ENCODE assay signal across 8 cellular contexts in genomic region chr19:17860331-17860992, GRCh38. TPM values are rescaled to one million over a fixed set of nuclear protein-coding genes. Genes with fewer than 3 reads are reported as not detected.
DNase-seq lines count a peak whose midpoint lies in the region; ATAC-seq, FAIRE-seq and TF ChIP-seq lines count a peak whose summit lies in the region.

No MANE protein-coding gene starts in this region.

- peaks cover 53% of the 10 kb centered on the region for H4K20me1 ChIP-seq in HepG2 (ENCODE audit: insufficient read depth, low read length)

- no peak for TF ChIP-seq RAD21 in HepG2 (CRISPR knock-in tag; IDR thresholded peaks at IDR 0.05)

- in situ Hi-C loops in HepG2 (cut with HindIII; ENCODE audit: extremely low pct_ligation_motif_present, low pct_unique_long_range_greater_than_20kb) (no loop called here), transverse colon (cut with MboI; ENCODE audit: low pct_ligation_motif_present in 1 of 4, low pct_unique_long_range_greater_than_20kb in 1 of 4, low sequenced_read_pairs in 3 of 4) (loop anchor here in 2 of 4 donors (10.0 to 25.0 kb wide), 3 partner anchors 127 to 148 kb away; partner anchors contain the start of gene MAP1S (in 1 of the 2))

- peak overlapping the region; percentile 100 for H3K27ac Mint-ChIP-seq in activated naive CD4-positive, alpha-beta T cell treated with anti-CD3 and anti-CD28 coated beads, Interleukin-2, amount 50 U/mL, for 24 hours

- POLR2A ChIA-PET in HepG2 (lab: Yijun Ruan, JAX) = interaction anchor here (1.2 to 2.2 kb wide), 8 partner anchors 12 to 255 kb away, joined by 3 to 49 read pairs (median 13); partner anchors contain the start of genes B3GNT3, CCDC124 and JAK3

- CTCF ChIA-PET in HepG2 (lab: Yijun Ruan, JAX; ENCODE audit: low intra/inter-chr PET ratio, low total read pairs) = no interaction called here

- no peaks in the 10 kb centered on the region for H3K9me3 ChIP-seq in HepG2 (ENCODE audit: low read length)
- H3K9me3 ChIP-seq in transverse colon = no peaks in the 10 kb centered on the region

- TF ChIP-seq EP300 in HepG2 (IDR thresholded peaks at IDR 0.05; ENCODE audit: low read depth in 2 of 2, low read length in 2 of 2) (no peak), HepG2 (CRISPR knock-in tag; IDR thresholded peaks at IDR 0.05; ENCODE audit: borderline replicate concordance) (no peak), transverse colon (IDR thresholded peaks at IDR 0.05; ENCODE audit: low read depth) (no peak)

- no peaks in the 10 kb centered on the region for H3K27me3 Mint-ChIP-seq in activated naive CD4-positive, alpha-beta T cell treated with anti-CD3 and anti-CD28 coated beads, Interleukin-2, amount 50 U/mL, for 24 hours

- no peak overlapping the region for H2AFZ ChIP-seq in HepG2 (ENCODE audit: low read length)

- TF ChIP-seq POLR2A in HepG2 (IDR thresholded peaks at IDR 0.05; ENCODE audit: insufficient read depth in 1 of 2, low read depth in 2 of 2, low read length in 2 of 2) (peak in 1 of 2 experiments; percentile 26; a peak in 1 of 4 replicates), transverse colon (IDR thresholded peaks at IDR 0.05) (no peak)

- BruUV-seq in HepG2 (replicated peaks; lab: Mats Ljungman, UMichigan) = TSS peak; percentile 72

- peak overlapping the region; percentile 79 for H3K27ac ChIP-seq in adipose tissue (ENCODE audit: low read depth, low read length)
- H3K27ac ChIP-seq in HepG2 (ENCODE audit: extremely low read length, insufficient read depth, low read length) = peak overlapping the region; percentile 82
- H3K27ac ChIP-seq in transverse colon = peak overlapping the region; percentile 90 to 95 (median 92)

- H3K27me3 ChIP-seq in HepG2 (ENCODE audit: control insufficient read depth in 1 of 2, insufficient read depth in 2 of 2, low read length in 2 of 2) (no peaks in the 10 kb centered on the region; a peak in 1 of 5 replicates), transverse colon (no peaks in the 10 kb centered on the region)

- intact Hi-C loops in HepG2 (cut with micrococcal nuclease; ENCODE audit: unreplicated experiment) (no loop called here), transverse colon (cut with DNase I; ENCODE audit: low total_unique reads) (no loop called here)

- H3K4me3 Mint-ChIP-seq in activated naive CD4-positive, alpha-beta T cell treated with anti-CD3 and anti-CD28 coated beads, Interleukin-2, amount 50 U/mL, for 24 hours = peak overlapping the region; percentile 92

- H3K9ac ChIP-seq in HepG2 (ENCODE audit: insufficient read depth, low read depth, low read length) = peak overlapping the region; percentile 99

- peak overlapping the region; percentile 82 for H3K4me2 ChIP-seq in HepG2 (ENCODE audit: low read depth, low read length)

- peaks cover 28% of the 10 kb centered on the region for H3K4me1 Mint-ChIP-seq in activated naive CD4-positive, alpha-beta T cell treated with anti-CD3 and anti-CD28 coated beads, Interleukin-2, amount 50 U/mL, for 24 hours

- peak overlapping the region; percentile 91 to 97 (median 96) for H3K4me3 ChIP-seq in HepG2 (replicated peaks in 1 of 3; ENCODE audit: insufficient read depth in 1 of 3, low read depth in 2 of 3, low read length in 3 of 3)
- peak overlapping the region; percentile 89 to 97 (median 93) for H3K4me3 ChIP-seq in transverse colon

- no peaks in the 10 kb centered on the region for H3K9me3 Mint-ChIP-seq in activated naive CD4-positive, alpha-beta T cell treated with anti-CD3 and anti-CD28 coated beads, Interleukin-2, amount 50 U/mL, for 24 hours

- DNase-seq in activated naive CD4-positive, alpha-beta T cell treated with anti-CD3 and anti-CD28 coated beads, Interleukin-2, amount 50 U/mL, for 16 hours = no peak
- DNase-seq in HepG2 (ENCODE audit: low spot score) (no peak), transverse colon (no peak), middle frontal gyrus (ENCODE audit: extremely low spot score, low spot score) (no peak), NCI-H2081 treated with DMSO at 0.1 percent for 48 hours (lab: John Stamatoyannopoulos, UW) (no peak)

- H3K36me3 ChIP-seq in HepG2 (replicated peaks in 1 of 2; ENCODE audit: control insufficient read depth in 1 of 2, insufficient read depth in 2 of 2, low read length in 2 of 2) (peaks cover 14 to 33% of the 10 kb centered on the region in 2 experiments), transverse colon (peaks cover 0 to 23% (median 10%) of the 10 kb centered on the region in 4 donors)

- peaks cover 28% of the 10 kb centered on the region for H3K36me3 Mint-ChIP-seq in activated naive CD4-positive, alpha-beta T cell treated with anti-CD3 and anti-CD28 coated beads, Interleukin-2, amount 50 U/mL, for 24 hours

- WGBS in adipose tissue, 3 donors = 0 to 1% (median 1%) methylated on average over 22 of the region's 22 CpGs
- 2% methylated on average over 20 of the region's 22 CpGs for whole genome bisulfite sequencing in HepG2 (ENCODE audit: low lambda C conversion rate)
- 2 to 3% methylated on average over 8 to 22 of the region's 22 CpGs for WGBS in transverse colon (ENCODE audit: low coverage in 1 of 2), 2 donors

- H3K79me2 ChIP-seq in HepG2 (ENCODE audit: insufficient read depth, low read length) = peaks cover 27% of the 10 kb centered on the region

- no peak for FAIRE-seq in HepG2 (lab: Jason Lieb, UNC)

- TF ChIP-seq CTCF in HepG2 (CRISPR knock-in tag; IDR thresholded peaks at IDR 0.05) (no peak), transverse colon (IDR thresholded peaks at IDR 0.05) (no peak)

- H3K4me1 ChIP-seq in HepG2 (ENCODE audit: insufficient read depth, low read length) (peaks cover 22% of the 10 kb centered on the region), transverse colon (peaks cover 9 to 53% (median 25%) of the 10 kb centered on the region in 4 donors)

- ATAC-seq in HepG2 (no peak), HG03280 (IDR thresholded peaks at IDR 0.05; ENCODE audit: unreplicated experiment) (no peak)

RNA-seq across cellular contexts. Expression of gene RPL18A, which starts 0.8 kb away (rescaled TPM):
- polyA plus RNA-seq in adipose tissue (1,000 to 10,000 TPM; 2,749 to 3,693 (median 2,955) TPM), HepG2 (2011; rRNA removed) (2,004 and 2,232 TPM in 2 replicates)
- total RNA-seq in HepG2 (2016; rRNA removed; fragmentation: Illumina TruSeq; extraction: Trizol) (1,471 and 1,490 TPM in 2 replicates), transverse colon (1,000 to 10,000 TPM in 3 of 4 donors, 100 to 1,000 TPM in 1; 727 to 1,372 (median 1,071) TPM)
- 3,356 and 3,471 TPM in 2 replicates for total RNA-seq in HepG2 (2016; cell fraction: cytosol; rRNA removed; fragmentation: Illumina TruSeq; extraction: Trizol; ENCODE audit: low read depth)
- 1,484 and 1,563 TPM in 2 replicates for total RNA-seq in HepG2 (2016; cell fraction: insoluble cytoplasmic fraction; rRNA removed; fragmentation: Illumina TruSeq; extraction: Trizol)
- 4,403 and 4,828 TPM in 2 replicates for total RNA-seq in HepG2 (2016; cell fraction: membrane; rRNA removed; fragmentation: Illumina TruSeq; extraction: Trizol)
- 550 and 622 TPM in 2 replicates for total RNA-seq in HepG2 (2016; cell fraction: nucleus; rRNA removed; fragmentation: Illumina TruSeq; extraction: Trizol)
- 2,519 and 3,516 TPM in 2 replicates for polyA plus RNA-seq in HepG2 (2011; cell fraction: cytosol; rRNA removed)
- 865 and 944 TPM in 2 replicates for polyA plus RNA-seq in HepG2 (2011; cell fraction: nucleus; rRNA removed)
- polyA plus RNA-seq in HepG2 (2012) = 2,311 and 3,663 TPM in 2 replicates
- 5,329 and 5,962 TPM in 2 replicates for polyA plus RNA-seq in HepG2 (2016; cell fraction: cytosol; fragmentation: Illumina TruSeq; extraction: Trizol; ENCODE audit: low read depth)
- 2,198 and 2,250 TPM in 2 replicates for polyA plus RNA-seq in HepG2 (2016; cell fraction: insoluble cytoplasmic fraction; fragmentation: Illumina TruSeq; extraction: Trizol; ENCODE audit: low read depth)
- polyA plus RNA-seq in HepG2 (2016; cell fraction: membrane; fragmentation: Illumina TruSeq; extraction: Trizol; ENCODE audit: low read depth) = 6,513 and 6,759 TPM in 2 replicates
- 1,298 and 1,347 TPM in 2 replicates for polyA plus RNA-seq in HepG2 (2016; cell fraction: nucleus; fragmentation: Illumina TruSeq; extraction: Trizol; ENCODE audit: insufficient read depth, low read depth)
- 547 and 652 TPM in 2 replicates for polyA minus RNA-seq in HepG2 (2011; rRNA and poly(A)+ RNA removed; ENCODE audit: low replicate concordance)
- polyA minus RNA-seq in HepG2 (2011; cell fraction: cytosol; rRNA and poly(A)+ RNA removed) = 819 and 843 TPM in 2 replicates
- polyA minus RNA-seq in HepG2 (2011; cell fraction: nucleus; rRNA and poly(A)+ RNA removed) = 236 and 251 TPM in 2 replicates

RNA-seq across cellular contexts. Expression of gene SLC5A5, which starts 11.3 kb away (rescaled TPM):
- polyA plus RNA-seq in adipose tissue (1 to 10 TPM in 1 of 3 donors, under 1 TPM in 1, not detected in 1; 0.06 to 2.6 TPM), HepG2 (2011; rRNA removed) (not detected in 2 replicates)
- total RNA-seq in HepG2 (2016; rRNA removed; fragmentation: Illumina TruSeq; extraction: Trizol) (not detected in 2 replicates), transverse colon (not detected)
- total RNA-seq in HepG2 (2016; cell fraction: cytosol; rRNA removed; fragmentation: Illumina TruSeq; extraction: Trizol; ENCODE audit: low read depth) = not detected in 2 replicates
- not detected in 2 replicates for total RNA-seq in HepG2 (2016; cell fraction: insoluble cytoplasmic fraction; rRNA removed; fragmentation: Illumina TruSeq; extraction: Trizol)
- not detected in 2 replicates for total RNA-seq in HepG2 (2016; cell fraction: membrane; rRNA removed; fragmentation: Illumina TruSeq; extraction: Trizol)
- total RNA-seq in HepG2 (2016; cell fraction: nucleus; rRNA removed; fragmentation: Illumina TruSeq; extraction: Trizol) = not detected in 2 replicates
- polyA plus RNA-seq in HepG2 (2011; cell fraction: cytosol; rRNA removed) = not detected in 2 replicates
- not detected in 2 replicates for polyA plus RNA-seq in HepG2 (2011; cell fraction: nucleus; rRNA removed)
- polyA plus RNA-seq in HepG2 (2012) = not detected in 2 replicates
- not detected in 2 replicates for polyA plus RNA-seq in HepG2 (2016; cell fraction: cytosol; fragmentation: Illumina TruSeq; extraction: Trizol; ENCODE audit: low read depth)
- polyA plus RNA-seq in HepG2 (2016; cell fraction: insoluble cytoplasmic fraction; fragmentation: Illumina TruSeq; extraction: Trizol; ENCODE audit: low read depth) = not detected in 2 replicates
- polyA plus RNA-seq in HepG2 (2016; cell fraction: membrane; fragmentation: Illumina TruSeq; extraction: Trizol; ENCODE audit: low read depth) = not detected in 2 replicates
- not detected in 2 replicates for polyA plus RNA-seq in HepG2 (2016; cell fraction: nucleus; fragmentation: Illumina TruSeq; extraction: Trizol; ENCODE audit: insufficient read depth, low read depth)
- polyA minus RNA-seq in HepG2 (2011; rRNA and poly(A)+ RNA removed; ENCODE audit: low replicate concordance) = 0.06 and 0.09 TPM in 2 replicates
- not detected in 2 replicates for polyA minus RNA-seq in HepG2 (2011; cell fraction: cytosol; rRNA and poly(A)+ RNA removed)
- not detected in 2 replicates for polyA minus RNA-seq in HepG2 (2011; cell fraction: nucleus; rRNA and poly(A)+ RNA removed)

RNA-seq across cellular contexts. Expression of gene JAK3, which starts 12.7 kb away (rescaled TPM):
- polyA plus RNA-seq in adipose tissue = 10 to 100 TPM in 1 of 3 donors, 1 to 10 TPM in 2; 1.9 to 11.1 (median 9.7) TPM
- 2.8 and 3.4 TPM in 2 replicates for total RNA-seq in HepG2 (2016; rRNA removed; fragmentation: Illumina TruSeq; extraction: Trizol)
- total RNA-seq in HepG2 (2016; cell fraction: cytosol; rRNA removed; fragmentation: Illumina TruSeq; extraction: Trizol; ENCODE audit: low read depth) = 1.2 and 1.3 TPM in 2 replicates
- 2.5 and 3.4 TPM in 2 replicates for total RNA-seq in HepG2 (2016; cell fraction: insoluble cytoplasmic fraction; rRNA removed; fragmentation: Illumina TruSeq; extraction: Trizol)
- 0.72 and 1.3 TPM in 2 replicates for total RNA-seq in HepG2 (2016; cell fraction: membrane; rRNA removed; fragmentation: Illumina TruSeq; extraction: Trizol)
- 4.4 and 4.8 TPM in 2 replicates for total RNA-seq in HepG2 (2016; cell fraction: nucleus; rRNA removed; fragmentation: Illumina TruSeq; extraction: Trizol)
- polyA plus RNA-seq in HepG2 (2011; rRNA removed) = 18.6 and 30.1 TPM in 2 replicates
- 8.8 and 10.2 TPM in 2 replicates for polyA plus RNA-seq in HepG2 (2011; cell fraction: cytosol; rRNA removed)
- 106 and 107 TPM in 2 replicates for polyA plus RNA-seq in HepG2 (2011; cell fraction: nucleus; rRNA removed)
- polyA plus RNA-seq in HepG2 (2012) = 6.1 and 10.2 TPM in 2 replicates
- polyA plus RNA-seq in HepG2 (2016; cell fraction: cytosol; fragmentation: Illumina TruSeq; extraction: Trizol; ENCODE audit: low read depth) = 0.15 and 0.17 TPM in 2 replicates
- polyA plus RNA-seq in HepG2 (2016; cell fraction: insoluble cytoplasmic fraction; fragmentation: Illumina TruSeq; extraction: Trizol; ENCODE audit: low read depth) = 1.3 and 1.7 TPM in 2 replicates
- 0.35 and 0.45 TPM in 2 replicates for polyA plus RNA-seq in HepG2 (2016; cell fraction: membrane; fragmentation: Illumina TruSeq; extraction: Trizol; ENCODE audit: low read depth)
- 10.2 and 12.3 TPM in 2 replicates for polyA plus RNA-seq in HepG2 (2016; cell fraction: nucleus; fragmentation: Illumina TruSeq; extraction: Trizol; ENCODE audit: insufficient read depth, low read depth)
- polyA minus RNA-seq in HepG2 (2011; rRNA and poly(A)+ RNA removed; ENCODE audit: low replicate concordance) = 1.7 and 37.2 TPM in 2 replicates
- 13.1 and 19.0 TPM in 2 replicates for polyA minus RNA-seq in HepG2 (2011; cell fraction: cytosol; rRNA and poly(A)+ RNA removed)
- 23.9 and 29.3 TPM in 2 replicates for polyA minus RNA-seq in HepG2 (2011; cell fraction: nucleus; rRNA and poly(A)+ RNA removed)
- total RNA-seq in transverse colon = 10 to 100 TPM in 1 of 4 donors, 1 to 10 TPM in 3; 2.3 to 22.1 (median 8.5) TPM

RNA-seq across cellular contexts. Expression of gene INSL3, which starts 39.1 kb away (rescaled TPM):
- polyA plus RNA-seq in adipose tissue (under 1 TPM in 2 of 3 donors, not detected in 1; 0.33 to 0.45 TPM), HepG2 (2011; rRNA removed) (0.30 and 0.44 TPM in 2 replicates)
- total RNA-seq in HepG2 (2016; rRNA removed; fragmentation: Illumina TruSeq; extraction: Trizol) (not detected in 2 replicates), transverse colon (not detected)
- total RNA-seq in HepG2 (2016; cell fraction: cytosol; rRNA removed; fragmentation: Illumina TruSeq; extraction: Trizol; ENCODE audit: low read depth) = not detected in 2 replicates
- not detected in 2 replicates for total RNA-seq in HepG2 (2016; cell fraction: insoluble cytoplasmic fraction; rRNA removed; fragmentation: Illumina TruSeq; extraction: Trizol)
- not detected in 2 replicates for total RNA-seq in HepG2 (2016; cell fraction: membrane; rRNA removed; fragmentation: Illumina TruSeq; extraction: Trizol)
- not detected in 2 replicates for total RNA-seq in HepG2 (2016; cell fraction: nucleus; rRNA removed; fragmentation: Illumina TruSeq; extraction: Trizol)
- 0.21 TPM in 1 of 2 replicates, not detected in the other for polyA plus RNA-seq in HepG2 (2011; cell fraction: cytosol; rRNA removed)
- polyA plus RNA-seq in HepG2 (2011; cell fraction: nucleus; rRNA removed) = 1.2 and 1.5 TPM in 2 replicates
- polyA plus RNA-seq in HepG2 (2012) = 0.23 and 0.35 TPM in 2 replicates
- polyA plus RNA-seq in HepG2 (2016; cell fraction: cytosol; fragmentation: Illumina TruSeq; extraction: Trizol; ENCODE audit: low read depth) = not detected in 2 replicates
- not detected in 2 replicates for polyA plus RNA-seq in HepG2 (2016; cell fraction: insoluble cytoplasmic fraction; fragmentation: Illumina TruSeq; extraction: Trizol; ENCODE audit: low read depth)
- polyA plus RNA-seq in HepG2 (2016; cell fraction: membrane; fragmentation: Illumina TruSeq; extraction: Trizol; ENCODE audit: low read depth) = not detected in 2 replicates
- polyA plus RNA-seq in HepG2 (2016; cell fraction: nucleus; fragmentation: Illumina TruSeq; extraction: Trizol; ENCODE audit: insufficient read depth, low read depth) = not detected in 2 replicates
- 0.88 TPM in 1 of 2 replicates, not detected in the other for polyA minus RNA-seq in HepG2 (2011; rRNA and poly(A)+ RNA removed; ENCODE audit: low replicate concordance)
- not detected in 2 replicates for polyA minus RNA-seq in HepG2 (2011; cell fraction: cytosol; rRNA and poly(A)+ RNA removed)
- not detected in 2 replicates for polyA minus RNA-seq in HepG2 (2011; cell fraction: nucleus; rRNA and poly(A)+ RNA removed)
